In genomic region chr1:97623220-97623619, GRCh38 we compare ENCODE assay signal across 15 cellular contexts.
"Had no signal": no experiment of that assay in that cellular context is flagged by ENCODE, and none has a peak within 500 bp of the region (broad histone marks: within the 10 kb centered on the region; RNA-seq: fewer than 3 reads in every experiment).

No MANE protein-coding gene starts in this region.

- H3K4me3 ChIP-seq: cardiac muscle cell, transverse colon had no signal

- H3K9me3 ChIP-seq: transverse colon had no signal

- H3K4me1 ChIP-seq: foreskin keratinocyte had no signal

- DNase-seq: activated CD4-positive, alpha-beta T cell treated with anti-CD3 and anti-CD28 coated beads, Interleukin-2, amount 10 ng/mL, durations not matched to agents 24 days and 14 days; activated CD8-positive, alpha-beta T cell treated with anti-CD3 and anti-CD28 coated beads for 36 hours; activated naive CD4-positive, alpha-beta T cell; activated naive CD8-positive, alpha-beta T cell treated with anti-CD3 and anti-CD28 coated beads for 36 hours; activated T-cell treated with anti-CD3 and anti-CD28 coated beads, Interleukin-2, amount 50 U/mL, for 1 hour; amniotic stem cell; foreskin keratinocyte; nephron progenitor cell; nucleus accumbens; posterior cingulate gyrus; retina; transverse colon had no signal

- H3K27ac ChIP-seq: cardiac muscle cell, epithelial cell of prostate, foreskin keratinocyte, transverse colon had no signal

- H3K36me3 ChIP-seq: cardiac muscle cell, transverse colon had no signal

- ATAC-seq: activated CD8-positive, alpha-beta T cell treated with anti-CD3 and anti-CD28 coated beads for 36 hours; activated T-helper 17 cell treated with anti-CD3 and anti-CD28 coated beads, Interleukin-2, amount 50 U/mL, for 72 hours; foreskin keratinocyte had no signal

- H3K27me3 ChIP-seq: cardiac muscle cell, foreskin keratinocyte, transverse colon had no signal
